1 cellular context compared by ENCODE assay signal in the genomic region with DNA sequence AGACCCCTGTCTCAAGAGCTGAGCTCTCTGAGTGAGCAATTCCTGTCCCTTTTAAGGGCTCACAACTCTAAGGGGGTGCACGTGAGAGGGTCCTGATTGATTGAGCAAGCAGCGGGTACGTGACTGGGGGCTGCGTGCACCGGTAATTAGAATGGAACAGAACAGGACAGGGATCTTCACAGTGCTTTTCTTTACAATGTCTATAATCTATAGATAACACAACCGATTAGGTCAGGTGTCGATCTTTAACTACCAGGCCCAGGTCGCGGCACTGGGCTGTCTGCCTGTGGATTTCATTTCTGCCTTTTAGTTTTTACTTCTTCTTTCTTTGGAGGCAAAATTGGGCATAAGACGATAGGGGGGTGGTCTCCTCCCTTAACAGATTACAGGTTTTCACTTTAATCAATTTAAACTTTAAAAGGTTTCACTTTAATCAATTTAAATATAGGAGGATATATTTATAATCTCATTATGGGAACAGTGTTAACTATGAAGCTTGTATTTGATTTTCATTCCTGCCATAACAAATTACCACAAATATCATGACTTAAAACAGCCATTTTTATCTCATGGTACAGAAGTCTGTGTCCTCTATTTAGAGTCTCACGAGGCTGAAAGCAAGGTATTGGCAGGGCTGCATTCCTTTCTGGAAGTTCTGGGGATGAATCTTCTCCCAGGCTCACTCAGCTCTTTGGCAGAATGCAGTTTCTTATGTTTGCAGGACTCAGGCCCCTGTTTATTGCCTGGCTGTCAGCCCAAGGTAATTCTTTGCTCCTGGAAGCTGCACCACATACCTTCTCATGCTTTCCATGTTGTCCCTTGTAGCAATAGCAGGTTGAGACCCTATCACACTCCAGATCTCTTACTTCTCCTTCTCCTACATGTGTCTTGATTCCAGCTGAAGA.
TF ChIP-seq lines count a peak whose summit lies in the region.

No MANE protein-coding gene starts in this region.

TF ChIP-seq in HCT116, 20 proteins besides CTCF, POLR2A, EP300 and RAD21 (continued from another document):
- TF ChIP-seq, protein P1, sequence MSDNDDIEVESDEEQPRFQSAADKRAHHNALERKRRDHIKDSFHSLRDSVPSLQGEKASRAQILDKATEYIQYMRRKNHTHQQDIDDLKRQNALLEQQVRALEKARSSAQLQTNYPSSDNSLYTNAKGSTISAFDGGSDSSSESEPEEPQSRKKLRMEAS (IDR thresholded peaks at IDR 0.05), result no peak
- TF ChIP-seq CBX3 (IDR thresholded peaks at IDR 0.05; ENCODE audit: low read depth), result no peak
- no peak for TF ChIP-seq ZNF274 (IDR thresholded peaks at IDR 0.05; ENCODE audit: low read depth, low read length)
- no peak for TF ChIP-seq ZFX (IDR thresholded peaks at IDR 0.05)
- TF ChIP-seq, protein P2, sequence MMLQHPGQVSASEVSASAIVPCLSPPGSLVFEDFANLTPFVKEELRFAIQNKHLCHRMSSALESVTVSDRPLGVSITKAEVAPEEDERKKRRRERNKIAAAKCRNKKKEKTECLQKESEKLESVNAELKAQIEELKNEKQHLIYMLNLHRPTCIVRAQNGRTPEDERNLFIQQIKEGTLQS (IDR thresholded peaks at IDR 0.05), result no peak
- TF ChIP-seq TCF7L2 (IDR thresholded peaks at IDR 0.05; ENCODE audit: borderline replicate concordance, extremely low read depth, insufficient read depth, insufficient read length), result no peak
- no peak for TF ChIP-seq CEBPB (IDR thresholded peaks at IDR 0.05; ENCODE audit: low read depth)
- no peak for TF ChIP-seq ELF1 (IDR thresholded peaks at IDR 0.05; ENCODE audit: borderline replicate concordance, low read depth)
- no peak for TF ChIP-seq JUND (IDR thresholded peaks at IDR 0.05)
- no peak for TF ChIP-seq FOSL1 (IDR thresholded peaks at IDR 0.05; ENCODE audit: low read depth)
